Comparison of ENCODE assay signal across 1 cellular context in genomic region chr16:4371481-4372314, GRCh38.
TF ChIP-seq lines count a peak whose summit lies in the region.

VASN (plus strand) TSS chr16:4371848; CDS start chr16:4380878, 9,030 bp downstream.

TF ChIP-seq in HepG2, 621 proteins besides CTCF, POLR2A, EP300 and RAD21 (continued from another document):
- no peak for TF ChIP-seq BRCA1 (CRISPR knock-in tag; IDR thresholded peaks at IDR 0.05)
- no peak for TF ChIP-seq SUZ12 (IDR thresholded peaks at IDR 0.05; ENCODE audit: low read depth, low read length)
- TF ChIP-seq MLX (CRISPR knock-in tag; IDR thresholded peaks at IDR 0.05), result 0 out of 2 replicates have a peak, but pooled peaks have one; percentile 8
- TF ChIP-seq IKZF1 (IDR thresholded peaks at IDR 0.05), result no peak
- no peak for TF ChIP-seq CBX1 (IDR thresholded peaks at IDR 0.05; ENCODE audit: low read depth)
- TF ChIP-seq ZFY (CRISPR knock-in tag; IDR thresholded peaks at IDR 0.05), result peak; percentile 79
- no peak for TF ChIP-seq DPF2 (CRISPR knock-in tag; IDR thresholded peaks at IDR 0.05; ENCODE audit: borderline replicate concordance, low read depth)
- TF ChIP-seq ZNF468 (CRISPR knock-in tag; IDR thresholded peaks at IDR 0.05), result 0 out of 2 replicates have a peak, but pooled peaks have one; percentile 36
- TF ChIP-seq BCL6 (CRISPR knock-in tag; IDR thresholded peaks at IDR 0.05), result peak; percentile 40; the same call in 1 of the 2 replicates
- peak; percentile 73; the same call in 1 of the 2 replicates for TF ChIP-seq ZNF891 (CRISPR knock-in tag; IDR thresholded peaks at IDR 0.05)
- TF ChIP-seq E2F2 (CRISPR knock-in tag; IDR thresholded peaks at IDR 0.05; ENCODE audit: borderline replicate concordance), result no peak
